ENCODE assay signal across 8 cellular contexts in genomic region chr21:43938751-43939442, GRCh38.
DNase-seq lines count a peak whose midpoint lies in the region; ATAC-seq and TF ChIP-seq lines count a peak whose summit lies in the region.

No MANE protein-coding gene starts in this region.

- no peaks in the 10 kb centered on the region for H3F3A ChIP-seq in PC-3 (ENCODE audit: low read length, unreplicated experiment)

- no peaks in the 10 kb centered on the region for H3K79me2 ChIP-seq in PC-3 (ENCODE audit: low read length)

- H3K27ac ChIP-seq in PC-3 (ENCODE audit: low read length) (no peak overlapping the region), subcutaneous abdominal adipose tissue (ENCODE audit: low read depth, low read length) (no peak overlapping the region)

- H3K4me3 ChIP-seq in BE2C (ENCODE audit: low read depth, low read length) (peak overlapping the region; percentile 63), PC-3 (ENCODE audit: low read length) (peak overlapping the region; percentile 52), fibroblast of villous mesenchyme (ENCODE audit: low read depth, low read length) (peak overlapping the region; percentile 46), subcutaneous abdominal adipose tissue (ENCODE audit: low read depth in 1 of 5, low read length in 5 of 5) (peak overlapping the region in 4 of 5 donors; percentile 54 to 67 (median 66))

- peak overlapping the region; percentile 77 for H3K4me2 ChIP-seq in PC-3 (ENCODE audit: low read length)

- TF ChIP-seq CTCF in BE2C (IDR thresholded peaks at IDR 0.05; ENCODE audit: low read depth, low read length) (peak; percentile 95), PC-3 (conservative IDR thresholded peaks at IDR 0.05; ENCODE audit: low read depth, low read length) (peak; percentile 95), fibroblast of villous mesenchyme (IDR thresholded peaks at IDR 0.05; ENCODE audit: insufficient read depth, low read depth, low read length) (peak; percentile 98)

- DNase-seq in BE2C (peak; percentile 83), PC-3 (peak; percentile 64), fibroblast of villous mesenchyme (ENCODE audit: low read depth) (peak; percentile 83), nucleus accumbens (lab: John Stamatoyannopoulos, UW) (peak in 50 of 56 donors; percentile 18 to 85 (median 52))
- peak; percentile 82 for DNase-seq in activated T-helper 1 cell treated with anti-CD3 and anti-CD28 coated beads, Interleukin-12 subunit alpha, Interleukin-12 subunit beta, Interleukin-2, Interleukin-4 antibody, amounts not matched to agents 30 ng/mL and 10 ng/mL and 1 ng/mL, durations not matched to agents 14 hours and 24 hours and 36 hours (ENCODE audit: low spot score)

- POLR2A ChIA-PET in PC-3 (lab: Charles Lee; ENCODE audit: unreplicated experiment), result no interaction called here

- in situ Hi-C loops in GM18951 (cut with MboI; ENCODE audit: low sequenced_read_pairs, unreplicated experiment), result no loop called here

- H3K36me3 ChIP-seq in BE2C, result no peaks in the 10 kb centered on the region
- H3K36me3 ChIP-seq in PC-3 (ENCODE audit: low read depth, low read length), result no peaks in the 10 kb centered on the region; the same call in 1 of the 2 replicates
- peaks cover 0 to 25% (median 14%) of the 10 kb centered on the region in 5 donors for H3K36me3 ChIP-seq in subcutaneous abdominal adipose tissue (ENCODE audit: control insufficient read depth in 5 of 5, insufficient read depth in 5 of 5, low read length in 5 of 5)

- no peak overlapping the region for H3K9ac ChIP-seq in PC-3 (ENCODE audit: low read length)
- H3K9ac ChIP-seq in subcutaneous abdominal adipose tissue (ENCODE audit: low read length in 5 of 5), result peak overlapping the region in 4 of 5 donors; percentile 4 to 62 (median 42)

- H2AFZ ChIP-seq in PC-3 (ENCODE audit: low read length), result peak overlapping the region; percentile 21

- peak overlapping the region; percentile 76 for H3K4me3 Mint-ChIP-seq in activated T-helper 1 cell treated with anti-CD3 and anti-CD28 coated beads, Interleukin-12 subunit alpha, Interleukin-12 subunit beta, Interleukin-2, Interleukin-4 antibody, amounts not matched to agents 30 ng/mL and 10 ng/mL and 1 ng/mL, durations not matched to agents 14 hours and 24 hours and 36 hours

- no peaks in the 10 kb centered on the region for H4K20me1 ChIP-seq in PC-3 (ENCODE audit: low read length)

- no peaks in the 10 kb centered on the region for H3K27me3 Mint-ChIP-seq in activated T-helper 1 cell treated with anti-CD3 and anti-CD28 coated beads, Interleukin-12 subunit alpha, Interleukin-12 subunit beta, Interleukin-2, Interleukin-4 antibody, amounts not matched to agents 30 ng/mL and 10 ng/mL and 1 ng/mL, durations not matched to agents 14 hours and 24 hours and 36 hours (ENCODE audit: insufficient read depth)

- H3K9me3 ChIP-seq in BE2C (no peaks in the 10 kb centered on the region), PC-3 (ENCODE audit: low read length) (no peaks in the 10 kb centered on the region), subcutaneous abdominal adipose tissue (ENCODE audit: control insufficient read depth in 5 of 5, low read length in 5 of 5) (peaks cover 0 to 3% (median 0%) of the 10 kb centered on the region in 5 donors)

- intact Hi-C loops in PC-3 (cut with micrococcal nuclease), result loop anchor here (5.0 kb wide), 1 partner anchor 127 kb away; no protein-coding TSS in a partner anchor
- intact Hi-C loops in activated T-helper 1 cell treated with anti-CD3 and anti-CD28 coated beads, Interleukin-12 subunit alpha, Interleukin-12 subunit beta, Interleukin-2, Interleukin-4 antibody, amounts not matched to agents 30 ng/mL and 10 ng/mL and 1 ng/mL, durations not matched to agents 14 hours and 24 hours and 36 hours (cut with micrococcal nuclease), result loop anchor here (1.0 to 2.0 kb wide), 4 partner anchors 22 to 129 kb away; partner anchors contain the start of gene AGPAT3

- peaks cover 20% of the 10 kb centered on the region for H3K4me1 Mint-ChIP-seq in activated T-helper 1 cell treated with anti-CD3 and anti-CD28 coated beads, Interleukin-12 subunit alpha, Interleukin-12 subunit beta, Interleukin-2, Interleukin-4 antibody, amounts not matched to agents 30 ng/mL and 10 ng/mL and 1 ng/mL, durations not matched to agents 14 hours and 24 hours and 36 hours (ENCODE audit: low read depth)

- peak; percentile 39 for TF ChIP-seq POLR2A in GM18951 (IDR thresholded peaks at IDR 0.05; ENCODE audit: extremely low read depth, insufficient read depth, insufficient read length)

- peak overlapping the region; percentile 61 for H3K27ac Mint-ChIP-seq in activated T-helper 1 cell treated with anti-CD3 and anti-CD28 coated beads, Interleukin-12 subunit alpha, Interleukin-12 subunit beta, Interleukin-2, Interleukin-4 antibody, amounts not matched to agents 30 ng/mL and 10 ng/mL and 1 ng/mL, durations not matched to agents 14 hours and 24 hours and 36 hours

- CTCF ChIA-PET in PC-3 (lab: Charles Lee), result no interaction called here

- no peaks in the 10 kb centered on the region for H3K9me3 Mint-ChIP-seq in activated T-helper 1 cell treated with anti-CD3 and anti-CD28 coated beads, Interleukin-12 subunit alpha, Interleukin-12 subunit beta, Interleukin-2, Interleukin-4 antibody, amounts not matched to agents 30 ng/mL and 10 ng/mL and 1 ng/mL, durations not matched to agents 14 hours and 24 hours and 36 hours

- H3K36me3 Mint-ChIP-seq in activated T-helper 1 cell treated with anti-CD3 and anti-CD28 coated beads, Interleukin-12 subunit alpha, Interleukin-12 subunit beta, Interleukin-2, Interleukin-4 antibody, amounts not matched to agents 30 ng/mL and 10 ng/mL and 1 ng/mL, durations not matched to agents 14 hours and 24 hours and 36 hours (ENCODE audit: low read depth), result peaks cover 6% of the 10 kb centered on the region

- peak; percentile 71 for ATAC-seq in HG03159 (IDR thresholded peaks at IDR 0.05; ENCODE audit: unreplicated experiment)
- peak; percentile 92 for ATAC-seq in PC-3

- H3K9me2 ChIP-seq in PC-3 (replicated peaks; ENCODE audit: low read length), result no peaks in the 10 kb centered on the region

- no peaks in the 10 kb centered on the region for H3K4me1 ChIP-seq in BE2C
- H3K4me1 ChIP-seq in PC-3 (ENCODE audit: insufficient read depth, low read length), result no peaks in the 10 kb centered on the region
- H3K4me1 ChIP-seq in subcutaneous abdominal adipose tissue (ENCODE audit: control insufficient read depth in 5 of 5, insufficient read depth in 5 of 5, low read length in 5 of 5), result peaks cover 0 to 22% (median 21%) of the 10 kb centered on the region in 5 donors

- BruUV-seq in PC-3 (replicated peaks; lab: Mats Ljungman, UMichigan), result no TSS peak

- H3K27me3 ChIP-seq in BE2C (no peaks in the 10 kb centered on the region), PC-3 (ENCODE audit: low read length) (no peaks in the 10 kb centered on the region), subcutaneous abdominal adipose tissue (ENCODE audit: control insufficient read depth in 5 of 5, insufficient read depth in 4 of 5, low read length in 5 of 5) (no peaks in the 10 kb centered on the region)
